ENCODE assay signal across 8 cellular contexts in genomic region chr17:59115474-59115873, GRCh38.
"Had no signal": no experiment of that assay in that cellular context is flagged by ENCODE, and none has a peak within 500 bp of the region (broad histone marks: within the 10 kb centered on the region; RNA-seq: fewer than 3 reads in every experiment).

No MANE protein-coding gene starts in this region.

- H3K9ac ChIP-seq: GM23248 had no signal

- H3K27ac ChIP-seq: GM23248 had no signal

- H3K4me1 ChIP-seq: HAP-1 had no signal

- H3K9me3 ChIP-seq: HAP-1 had no signal

- H3K4me3 Mint-ChIP-seq: HFFc6 had no signal

- DNase-seq: GM23248, GOT3, H7, HFFc6, IMR-90 had no signal

- H3K9me3 Mint-ChIP-seq: HFFc6 had no signal

- H3K4me3 ChIP-seq: GM23248, HAP-1, K562 had no signal

- H3K27ac Mint-ChIP-seq: HFFc6 had no signal

- ATAC-seq: HCT116, K562 had no signal
